In the genomic region with DNA sequence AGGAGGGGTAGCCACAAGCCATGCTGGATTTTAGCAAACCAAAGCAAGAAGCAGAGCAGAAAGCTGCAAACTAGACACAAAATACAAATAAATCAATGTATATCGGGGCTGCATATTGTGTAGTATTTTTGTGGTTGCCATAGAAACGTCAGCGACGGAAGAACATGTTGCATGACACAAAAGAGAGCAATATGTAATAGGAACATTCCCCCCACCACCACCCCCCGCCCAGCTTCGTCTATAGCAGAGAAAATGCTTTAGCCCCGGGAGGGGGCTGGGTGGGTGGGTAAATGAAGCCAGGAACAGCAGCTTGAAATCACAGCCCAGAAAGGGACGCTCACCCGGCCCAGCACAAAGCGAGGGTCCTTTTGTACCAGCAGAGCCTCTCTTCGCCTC, we compare ENCODE assay signal across 8 cellular contexts.
DNase-seq lines count a peak whose midpoint lies in the region; ATAC-seq and TF ChIP-seq lines count a peak whose summit lies in the region.

No MANE protein-coding gene starts in this region.

- peaks cover 20% of the 10 kb centered on the region for H3K36me3 Mint-ChIP-seq in central memory CD8-positive, alpha-beta T cell (ENCODE audit: insufficient read depth)

- H3K27me3 Mint-ChIP-seq in central memory CD8-positive, alpha-beta T cell, result no peaks in the 10 kb centered on the region

- peaks cover 17% of the 10 kb centered on the region for H3K4me1 Mint-ChIP-seq in central memory CD8-positive, alpha-beta T cell

- H3K27ac Mint-ChIP-seq in central memory CD8-positive, alpha-beta T cell (ENCODE audit: low read depth), result peak overlapping the region; percentile 96

- H3K4me3 ChIP-seq in GM12864 (ENCODE audit: low read depth, low read length), result peak overlapping the region; percentile 84

- TF ChIP-seq CTCF in GM12864 (IDR thresholded peaks at IDR 0.05; ENCODE audit: low read depth, low read length, missing control alignments), result no peak

- no peaks in the 10 kb centered on the region for H3K9me3 Mint-ChIP-seq in central memory CD8-positive, alpha-beta T cell

- peak overlapping the region; percentile 88 for H3K4me3 Mint-ChIP-seq in central memory CD8-positive, alpha-beta T cell

- H3K27ac ChIP-seq in layer of hippocampus (ENCODE audit: low read depth, low read length), result peak overlapping the region; percentile 40

- peak; percentile 9 for ATAC-seq in HG03139 (IDR thresholded peaks at IDR 0.05; ENCODE audit: unreplicated experiment)
- peak; percentile 62 for ATAC-seq in central memory CD8-positive, alpha-beta T cell (replicated peaks; ENCODE audit: extremely low read depth, poor library complexity, severe bottlenecking)
- ATAC-seq in stimulated activated naive CD8-positive, alpha-beta T cell treated with anti-CD3 and anti-CD28 coated beads, Interleukin-15, Interleukin-2, amounts not matched to agents 100 U/mL and 50 U/mL, for 24 hours, result peak; percentile 16
- ATAC-seq in HG03439 (IDR thresholded peaks at IDR 0.05; ENCODE audit: unreplicated experiment), result no peak

- no peaks in the 10 kb centered on the region for H3K27me3 ChIP-seq in layer of hippocampus (ENCODE audit: control insufficient read depth, insufficient read depth, low read length)

- no peak for DNase-seq in GM12864 (ENCODE audit: low read depth)
- peak; percentile 55 for DNase-seq in T-helper 22 cell (ENCODE audit: low read depth)
- DNase-seq in central memory CD8-positive, alpha-beta T cell (ENCODE audit: low spot score in 2 of 2), result peak; percentile 16 to 44
- peak; percentile 31 for DNase-seq in stimulated activated naive CD8-positive, alpha-beta T cell treated with anti-CD3 and anti-CD28 coated beads, Interleukin-15, Interleukin-2, amounts not matched to agents 100 U/mL and 50 U/mL, for 24 hours
- no peak for DNase-seq in NK-92 treated with Interleukin-12 subunit alpha and Interleukin-12 subunit beta, amount 100 ng/mL, for 24 hours (lab: John Stamatoyannopoulos, UW)

Comparison
In these comparisons a context has a peak if more than half of its experiments do, and no peak if none do; other contexts are left out.
1. DNase-seq: peak in T-helper 22 cell (single experiment), central memory CD8-positive, alpha-beta T cell (2 of 2) and stimulated activated naive CD8-positive, alpha-beta T cell treated with anti-CD3 and anti-CD28 coated beads, Interleukin-15, Interleukin-2, amounts not matched to agents 100 U/mL and 50 U/mL, for 24 hours (single experiment); none in GM12864 (single experiment) and NK-92 treated with Interleukin-12 subunit alpha and Interleukin-12 subunit beta, amount 100 ng/mL, for 24 hours (single experiment).